In the genomic region with DNA sequence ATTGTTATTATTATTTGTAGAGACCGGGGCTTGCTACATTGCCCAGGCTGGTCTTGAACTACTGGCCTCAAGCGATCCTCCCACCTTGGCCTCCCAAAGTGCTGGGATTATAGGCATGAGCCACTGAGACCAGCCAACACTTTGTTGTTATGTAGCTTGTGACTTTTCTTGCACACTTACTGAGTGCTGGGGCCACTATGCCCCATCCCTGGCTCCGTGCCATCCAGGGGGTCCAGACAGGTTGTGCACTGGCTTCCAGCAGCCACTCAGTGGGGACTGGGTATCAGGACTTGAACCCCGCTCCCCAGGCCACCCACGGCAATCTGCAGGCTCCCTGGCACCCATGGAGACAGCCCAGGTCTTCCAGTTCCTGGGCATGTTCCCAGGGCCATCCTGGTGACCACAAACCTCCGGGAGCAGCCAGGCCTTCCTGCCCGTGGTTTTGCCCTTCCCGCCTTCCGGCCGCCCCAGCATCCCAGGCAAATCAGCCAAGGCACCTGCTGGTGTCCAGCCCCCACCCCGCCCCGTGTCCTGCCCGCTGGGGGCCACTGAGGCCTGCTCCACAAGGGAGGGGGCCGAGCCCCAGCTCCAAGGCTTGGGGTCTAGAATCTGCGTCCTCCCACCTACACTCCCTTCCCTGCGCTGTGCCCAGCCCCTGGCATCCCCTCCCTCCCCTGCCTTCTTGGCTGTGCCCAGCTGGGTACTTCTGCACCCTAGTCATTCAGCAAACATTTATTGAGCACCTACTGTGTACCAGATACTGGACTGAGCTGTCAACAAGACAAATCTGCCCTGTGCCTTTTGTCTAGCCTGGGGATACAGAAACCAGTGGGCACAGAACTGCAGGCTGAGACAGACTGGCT, we compare ENCODE assay signal across 16 cellular contexts. TPM values are rescaled to one million over a fixed set of nuclear protein-coding genes. Genes with fewer than 3 reads are reported as not detected.
DNase-seq lines count a peak whose midpoint lies in the region; ATAC-seq, FAIRE-seq and TF ChIP-seq lines count a peak whose summit lies in the region.
"Had no signal": no experiment of that assay in that cellular context is flagged by ENCODE, and none has a peak within 500 bp of the region (broad histone marks: within the 10 kb centered on the region; RNA-seq: fewer than 3 reads in every experiment).

No MANE protein-coding gene starts in this region.

- no peak overlapping the region for H3K14ac ChIP-seq in mesenchymal stem cell (ENCODE audit: low read length in 2 of 2)

- TF ChIP-seq RAD21 in A549 (conservative IDR thresholded peaks at IDR 0.05 in 1 of 2, IDR thresholded peaks at IDR 0.05 in 1 of 2), result no peak

- 56% methylated on average over 13 of the region's 16 CpGs for WGBS in A549 (ENCODE audit: missing lambda C conversion rate)
- 72% methylated on average over 16 of the region's 16 CpGs for WGBS in mesenchymal stem cell
- WGBS in heart left ventricle, 4 donors, result 64 to 78% (median 70%) methylated on average over 14 to 16 of the region's 16 CpGs

- H3K27me3 ChIP-seq in mesenchymal stem cell (ENCODE audit: control insufficient read depth in 1 of 2, insufficient read depth in 1 of 2, low read length in 2 of 2) (peaks cover 52 to 70% of the 10 kb centered on the region in 2 experiments), heart left ventricle (peaks cover 20 to 72% (median 32%) of the 10 kb centered on the region in 9 donors)

- peak; percentile 21 to 51; a peak in 3 of 6 replicates for ATAC-seq in A549
- no peak for ATAC-seq in heart left ventricle

- no peak overlapping the region for H2BK15ac ChIP-seq in mesenchymal stem cell (ENCODE audit: low read depth, poor library complexity, severe bottlenecking)

- H3K9me3 ChIP-seq in A549, result no peaks in the 10 kb centered on the region
- H3K9me3 ChIP-seq in mesenchymal stem cell (ENCODE audit: control insufficient read depth, low read length), result no peaks in the 10 kb centered on the region
- H3K9me3 ChIP-seq in heart left ventricle, result no peaks in the 10 kb centered on the region
- H3K9me3 ChIP-seq: thoracic aorta had no signal

- H3K4me1 ChIP-seq in A549 (peaks cover 31% of the 10 kb centered on the region), mesenchymal stem cell (ENCODE audit: control insufficient read depth, insufficient read depth, low read depth, low read length) (peaks cover 28% of the 10 kb centered on the region), heart left ventricle (peaks cover 3 to 32% (median 12%) of the 10 kb centered on the region in 12 donors)

- H2BK12ac ChIP-seq in mesenchymal stem cell (ENCODE audit: low read length in 2 of 2), result peak overlapping the region in 1 of 2 experiments; percentile 57

- H3K4ac ChIP-seq in mesenchymal stem cell (ENCODE audit: low read depth in 1 of 2, low read length in 2 of 2), result no peak overlapping the region

- FAIRE-seq in A549 (lab: Jason Lieb, UNC), result no peak
- FAIRE-seq: GM12891 had no signal

- H3K23ac ChIP-seq in mesenchymal stem cell (ENCODE audit: low read length in 2 of 2), result no peak overlapping the region

- no peak overlapping the region for H2AFZ ChIP-seq in mesenchymal stem cell (ENCODE audit: low read depth, low read length)

- H2BK120ac ChIP-seq in mesenchymal stem cell (ENCODE audit: low read depth, low read length), result no peak overlapping the region

- H2BK5ac ChIP-seq in mesenchymal stem cell (ENCODE audit: low read depth, low read length, poor library complexity, severe bottlenecking), result no peak overlapping the region

- H3K4me3 ChIP-seq in A549 (no peak overlapping the region), mesenchymal stem cell (ENCODE audit: insufficient read depth in 1 of 2, low read depth in 1 of 2, low read length in 2 of 2) (no peak overlapping the region), heart left ventricle (no peak overlapping the region)

- intact Hi-C loops in heart left ventricle (cut with DNase I), result no loop called here

- POLR2A ChIA-PET in A549 (lab: Yijun Ruan, JAX), result no interaction called here

- no peak for TF ChIP-seq EP300 in A549 (IDR thresholded peaks at IDR 0.05)

- no peak for DNase-seq in A549 (ENCODE audit: low read depth in 1 of 2, low spot score in 1 of 2)
- DNase-seq in H4 (ENCODE audit: low spot score), result peak; percentile 75
- DNase-seq in SW480 (ENCODE audit: low spot score), result peak; percentile 87
- DNase-seq in mesenchymal stem cell, result no peak
- DNase-seq in GOT3 (lab: John Stamatoyannopoulos, UW), result no peak
- no peak for DNase-seq in anterior cingulate cortex (lab: John Stamatoyannopoulos, UW)
- DNase-seq in activated T-cell treated with anti-CD3 and anti-CD28 coated beads for 4 hours, result no peak
- no peak for DNase-seq in heart left ventricle
- DNase-seq: activated CD4-positive, alpha-beta T cell treated with anti-CD3 and anti-CD28 coated beads, Interleukin-2, amount 10 ng/mL, durations not matched to agents 7 days and 5 days; brain microvascular endothelial cell; effector CD8-positive, alpha-beta T cell; midbrain; NCI-H1105 treated with DMSO at 0.1 percent for 48 hours had no signal

- TF ChIP-seq POLR2A in A549 (IDR thresholded peaks at IDR 0.05; ENCODE audit: low read length) (no peak), heart left ventricle (IDR thresholded peaks at IDR 0.05) (no peak)

- CTCF ChIA-PET in A549 (lab: Yijun Ruan, JAX), result interaction anchor here (1.0 to 1.5 kb wide), 2 partner anchors 16 to 53 kb away, joined by 4 to 5 read pairs; no protein-coding TSS in a partner anchor

- H3K9ac ChIP-seq in mesenchymal stem cell (ENCODE audit: low read length), result no peak overlapping the region

- peak overlapping the region in 1 of 2 experiments; percentile 95; a peak in 3 of 6 replicates for H3K27ac ChIP-seq in A549
- H3K27ac ChIP-seq in mesenchymal stem cell (ENCODE audit: low read length, poor library complexity, severe bottlenecking), result no peak overlapping the region
- H3K27ac ChIP-seq in heart left ventricle, result no peak overlapping the region
- H3K27ac ChIP-seq: brain microvascular endothelial cell, thoracic aorta had no signal

- H3K36me3 ChIP-seq in mesenchymal stem cell (ENCODE audit: control insufficient read depth in 1 of 2, insufficient read depth in 2 of 2, low read depth in 1 of 2, low read length in 2 of 2) (no peaks in the 10 kb centered on the region), heart left ventricle (no peaks in the 10 kb centered on the region)
- H3K36me3 ChIP-seq: brain microvascular endothelial cell, thoracic aorta had no signal

- TF ChIP-seq CTCF in A549 (IDR thresholded peaks at IDR 0.05) (no peak), heart left ventricle (IDR thresholded peaks at IDR 0.05) (no peak)

- no peak overlapping the region for H2AK5ac ChIP-seq in mesenchymal stem cell (ENCODE audit: low read length, severe bottlenecking)

- H3K18ac ChIP-seq in mesenchymal stem cell (ENCODE audit: low read depth in 1 of 2, low read length in 2 of 2), result peak overlapping the region in 1 of 2 experiments; percentile 46

- H3K79me1 ChIP-seq in mesenchymal stem cell (replicated peaks; ENCODE audit: low read length, poor library complexity, severe bottlenecking), result no peaks in the 10 kb centered on the region

- H3K4me2 ChIP-seq in A549, result peak overlapping the region; percentile 100; the same call in 2 of the 3 replicates
- H3K4me2 ChIP-seq in mesenchymal stem cell (ENCODE audit: low read length, poor library complexity, severe bottlenecking), result no peak overlapping the region

- peak overlapping the region; percentile 57 for H4K8ac ChIP-seq in mesenchymal stem cell (ENCODE audit: low read length)

- peak overlapping the region; percentile 28 for H4K91ac ChIP-seq in mesenchymal stem cell (ENCODE audit: low read length)

RNA-seq across cellular contexts. Expression of a gene that starts 23.7 kb away (rescaled TPM):
- polyA plus RNA-seq in A549 (2011; rRNA removed) (5.4 and 5.7 TPM in 2 replicates), A549 (2017; fragmentation: RNase III; extraction: RNeasy Plus Mini Kit Qiagen cat#74134 plus additional on column Dnase treatment) (8.0 to 9.0 TPM (median 9.0 TPM) in 3 replicates), heart left ventricle (10 to 100 TPM in 1 of 2 donors, 1 to 10 TPM in 1; 6.0 to 16.5 TPM)
- 8.7 and 11.2 TPM in 2 replicates for polyA plus RNA-seq in A549 (2012; cell fraction: cytosol; rRNA removed)
- 10.1 and 12.4 TPM in 2 replicates for polyA plus RNA-seq in A549 (2012; cell fraction: nucleus; rRNA removed)
- polyA minus RNA-seq in A549 (2011; rRNA and poly(A)+ RNA removed), result 16.0 and 17.2 TPM in 2 replicates
- total RNA-seq in H4 (2014; rRNA removed; shearing (Covaris generic)), result 7.5 and 8.4 TPM in 2 replicates
- 2.7 TPM for polyA plus RNA-seq in mesenchymal stem cell (2013, experiment 1 of 2)
- 2.6 TPM for polyA plus RNA-seq in mesenchymal stem cell (2013, experiment 2 of 2)
- total RNA-seq in heart left ventricle, result 10 to 100 TPM in 5 of 9 donors, 1 to 10 TPM in 4; 6.4 to 29.7 (median 10.1) TPM
- total RNA-seq: activated CD4-positive, alpha-beta T cell treated with anti-CD3 and anti-CD28 coated beads, Interleukin-2, amount 10 ng/mL, durations not matched to agents 7 days and 5 days had no signal

RNA-seq across cellular contexts. Expression of a gene that starts 43.4 kb away (rescaled TPM):
- polyA plus RNA-seq in A549 (2011; rRNA removed), result 0.18 and 0.21 TPM in 2 replicates
- polyA plus RNA-seq in A549 (2012; cell fraction: cytosol; rRNA removed), result 0.03 and 0.05 TPM in 2 replicates
- 0.05 and 0.09 TPM in 2 replicates for polyA plus RNA-seq in A549 (2012; cell fraction: nucleus; rRNA removed)
- polyA plus RNA-seq in A549 (2017; fragmentation: RNase III; extraction: RNeasy Plus Mini Kit Qiagen cat#74134 plus additional on column Dnase treatment), result 0.03 to 0.04 TPM in 2 of 3 replicates, not detected in the other
- polyA minus RNA-seq in A549 (2011; rRNA and poly(A)+ RNA removed), result 0.08 and 0.19 TPM in 2 replicates
- total RNA-seq in H4 (2014; rRNA removed; shearing (Covaris generic)), result 0.29 and 0.43 TPM in 2 replicates
- 0.01 TPM for polyA plus RNA-seq in mesenchymal stem cell (2013, experiment 1 of 2)
- not detected for polyA plus RNA-seq in mesenchymal stem cell (2013, experiment 2 of 2)
- 1 to 10 TPM in 2 of 9 donors, under 1 TPM in 7; 0.15 to 1.7 (median 0.36) TPM for total RNA-seq in heart left ventricle
- polyA plus RNA-seq in heart left ventricle, result under 1 TPM; 0.23 to 0.30 TPM
- total RNA-seq: fibroblast of villous mesenchyme had no signal

RNA-seq across cellular contexts. Expression of a gene that starts 48.2 kb away (rescaled TPM):
- polyA plus RNA-seq in A549 (2011; rRNA removed), result 0.04 and 0.25 TPM in 2 replicates
- polyA plus RNA-seq in A549 (2012; cell fraction: cytosol; rRNA removed), result 0.04 and 0.05 TPM in 2 replicates
- polyA plus RNA-seq in A549 (2012; cell fraction: nucleus; rRNA removed), result 0.31 and 0.49 TPM in 2 replicates
- 0.08 to 0.11 TPM in 2 of 3 replicates, not detected in the other for polyA plus RNA-seq in A549 (2017; fragmentation: RNase III; extraction: RNeasy Plus Mini Kit Qiagen cat#74134 plus additional on column Dnase treatment)
- not detected in 2 replicates for polyA minus RNA-seq in A549 (2011; rRNA and poly(A)+ RNA removed)
- total RNA-seq in H4 (2014; rRNA removed; shearing (Covaris generic)), result 0.25 TPM in 1 of 2 replicates, not detected in the other
- polyA plus RNA-seq in mesenchymal stem cell (2013, experiment 1 of 2), result not detected
- polyA plus RNA-seq in mesenchymal stem cell (2013, experiment 2 of 2), result not detected
- total RNA-seq in heart left ventricle, result 10 to 100 TPM; 26.0 to 88.6 (median 42.7) TPM
- polyA plus RNA-seq in heart left ventricle, result 10 to 100 TPM; 17.5 to 65.0 TPM
- total RNA-seq: activated CD4-positive, alpha-beta T cell treated with anti-CD3 and anti-CD28 coated beads, Interleukin-2, amount 10 ng/mL, durations not matched to agents 7 days and 5 days; fibroblast of villous mesenchyme had no signal

RNA-seq across cellular contexts. Expression of a gene that starts 56.1 kb away (rescaled TPM):
- polyA plus RNA-seq in A549 (2011; rRNA removed) (3.2 TPM in 2 replicates), A549 (2017; fragmentation: RNase III; extraction: RNeasy Plus Mini Kit Qiagen cat#74134 plus additional on column Dnase treatment) (4.9 to 5.9 TPM (median 5.4 TPM) in 3 replicates), heart left ventricle (1 to 10 TPM; 6.1 to 6.2 TPM)
- polyA plus RNA-seq in A549 (2012; cell fraction: cytosol; rRNA removed), result 3.5 and 4.9 TPM in 2 replicates
- 3.0 TPM in 2 replicates for polyA plus RNA-seq in A549 (2012; cell fraction: nucleus; rRNA removed)
- 2.7 and 3.2 TPM in 2 replicates for polyA minus RNA-seq in A549 (2011; rRNA and poly(A)+ RNA removed)
- 2.7 and 2.8 TPM in 2 replicates for total RNA-seq in H4 (2014; rRNA removed; shearing (Covaris generic))
- 6.1 TPM for polyA plus RNA-seq in mesenchymal stem cell (2013, experiment 1 of 2)
- polyA plus RNA-seq in mesenchymal stem cell (2013, experiment 2 of 2), result 6.6 TPM
- 10 to 100 TPM in 1 of 9 donors, 1 to 10 TPM in 8; 2.8 to 15.1 (median 5.8) TPM for total RNA-seq in heart left ventricle

Comparison
In these comparisons a context has a peak if more than half of its experiments do, and no peak if none do; other contexts are left out.
1. ATAC-seq: peak in A549 (2 of 2); none in heart left ventricle (0 of 4).
2. DNase-seq: peak in H4 (single experiment) and SW480 (single experiment); none in A549 (0 of 2), mesenchymal stem cell (single experiment), GOT3 (single experiment), anterior cingulate cortex (0 of 58), activated T-cell treated with anti-CD3 and anti-CD28 coated beads for 4 hours (single experiment) and heart left ventricle (0 of 5).
3. RNA of a gene that starts 48.2 kb away (total RNA-seq): 26.0 to 88.6 TPM in heart left ventricle; 0.25 TPM in H4; every median in the first group is over 10 times any median in the second.